11 cellular contexts compared by ENCODE assay signal in genomic region chr12:113271466-113271852, GRCh38. TPM values are rescaled to one million over a fixed set of nuclear protein-coding genes. Genes with fewer than 3 reads are reported as not detected.
A peak's percentile ranks its signal among the peaks of the same experiment; 100 is the strongest.
DNase-seq lines count a peak whose midpoint lies in the region; ATAC-seq and TF ChIP-seq lines count a peak whose summit lies in the region.
"Had no signal": no experiment of that assay in that cellular context is flagged by ENCODE, and none has a peak within 500 bp of the region (broad histone marks: within the 10 kb centered on the region; RNA-seq: fewer than 3 reads in every experiment).

No MANE protein-coding gene starts in this region.

- peaks cover 23% of the 10 kb centered on the region for H3K36me3 Mint-ChIP-seq in nephron progenitor cell (ENCODE audit: low read depth)

- peaks cover 5 to 22% of the 10 kb centered on the region in 2 experiments; a peak in 3 of 4 replicates for H3K4me1 ChIP-seq in SK-N-SH (ENCODE audit: control insufficient read depth in 1 of 2, insufficient read depth in 2 of 2, low read depth in 1 of 2, low read length in 1 of 2)
- H3K4me1 ChIP-seq in transverse colon = peaks cover 0 to 25% (median 0%) of the 10 kb centered on the region in 4 donors

- no peaks in the 10 kb centered on the region for H3K9me3 ChIP-seq in SK-N-SH
- H3K9me3 ChIP-seq in transverse colon = no peaks in the 10 kb centered on the region
- H3K9me3 ChIP-seq: SJSA1 had no signal

- H3K4me3 ChIP-seq in SK-N-SH (ENCODE audit: low read depth in 2 of 2, low read length in 1 of 2) (no peak overlapping the region), dorsolateral prefrontal cortex (peak overlapping the region in 20 of 59 donors; percentile 0 to 33 (median 21)), transverse colon (no peak overlapping the region)
- H3K4me3 ChIP-seq: SJSA1 had no signal

- no peak; the same call in 2 of the 3 replicates for ATAC-seq in SK-N-SH treated with all-trans-retinoic acid at 6 μM for 48 hours

- no peak overlapping the region for H3K4me3 Mint-ChIP-seq in nephron progenitor cell
- H3K4me3 Mint-ChIP-seq: activated naive CD8-positive, alpha-beta T cell treated with anti-CD3 and anti-CD28 coated beads for 36 hours had no signal

- no peaks in the 10 kb centered on the region for H3K9me3 Mint-ChIP-seq in nephron progenitor cell
- H3K9me3 Mint-ChIP-seq: activated naive CD8-positive, alpha-beta T cell treated with anti-CD3 and anti-CD28 coated beads for 36 hours had no signal

- TF ChIP-seq EP300 in SK-N-SH (IDR thresholded peaks at IDR 0.05; ENCODE audit: borderline replicate concordance in 1 of 2, low read depth in 1 of 2, low read length in 1 of 2) (no peak), transverse colon (IDR thresholded peaks at IDR 0.05; ENCODE audit: low read depth) (no peak)

- intact Hi-C loops in dorsolateral prefrontal cortex (cut with DNase I) = loop anchor here in 1 of 2 donors (5.0 kb wide), 1 partner anchor 49 kb away; the partner anchor contains the start of gene TPCN1
- intact Hi-C loops in transverse colon (cut with DNase I; ENCODE audit: low total_unique reads) = no loop called here

- no peak overlapping the region for H2AFZ ChIP-seq in SK-N-SH (ENCODE audit: low read depth)

- H3K27me3 Mint-ChIP-seq in nephron progenitor cell (ENCODE audit: low read depth, poor library complexity) = peaks cover 9% of the 10 kb centered on the region
- H3K27me3 Mint-ChIP-seq: activated naive CD8-positive, alpha-beta T cell treated with anti-CD3 and anti-CD28 coated beads for 36 hours had no signal

- no peaks in the 10 kb centered on the region for H3K79me2 ChIP-seq in SK-N-SH (ENCODE audit: insufficient read depth)

- no peak for TF ChIP-seq RAD21 in SK-N-SH (IDR thresholded peaks at IDR 0.05; ENCODE audit: low read length)

- peaks cover 0 to 3% of the 10 kb centered on the region in 2 experiments for H3K36me3 ChIP-seq in SK-N-SH (replicated peaks in 1 of 2; ENCODE audit: control insufficient read depth in 1 of 2, insufficient read depth in 2 of 2, low read length in 1 of 2)
- H3K36me3 ChIP-seq in transverse colon = peaks cover 0 to 38% (median 7%) of the 10 kb centered on the region in 4 donors

- H3K4me2 ChIP-seq in SK-N-SH = peak overlapping the region; percentile 16; the same call in 1 of the 2 replicates

- POLR2A ChIA-PET in SK-N-SH (lab: Yijun Ruan, JAX) = no interaction called here

- TF ChIP-seq POLR2A in transverse colon (IDR thresholded peaks at IDR 0.05) = no peak

- peaks cover 49% of the 10 kb centered on the region for H3K4me1 Mint-ChIP-seq in nephron progenitor cell

- H3K27me3 ChIP-seq in SK-N-SH (ENCODE audit: insufficient read depth) = no peaks in the 10 kb centered on the region
- no peaks in the 10 kb centered on the region for H3K27me3 ChIP-seq in dorsolateral prefrontal cortex
- no peaks in the 10 kb centered on the region for H3K27me3 ChIP-seq in transverse colon
- H3K27me3 ChIP-seq: SJSA1 had no signal

- 92% methylated on average over 10 of the region's 10 CpGs for WGBS in SK-N-SH (ENCODE audit: low lambda C conversion rate)
- WGBS in transverse colon (ENCODE audit: low coverage in 1 of 2), 2 donors = 72 to 87% methylated on average over 5 to 10 of the region's 10 CpGs

- no peaks in the 10 kb centered on the region for H4K20me1 ChIP-seq in SK-N-SH (ENCODE audit: insufficient read depth)

- TF ChIP-seq CTCF in SK-N-SH (IDR thresholded peaks at IDR 0.05) = no peak
- TF ChIP-seq CTCF in dorsolateral prefrontal cortex (IDR thresholded peaks at IDR 0.05 in 54 of 56, conservative IDR thresholded peaks at IDR 0.05 in 2 of 56; ENCODE audit: low read depth in 1 of 56, partially characterized antibody in 56 of 56) = no peak
- TF ChIP-seq CTCF in nephron progenitor cell (IDR thresholded peaks at IDR 0.05) = no peak
- TF ChIP-seq CTCF in transverse colon (IDR thresholded peaks at IDR 0.05) = no peak

- H3K27ac Mint-ChIP-seq in nephron progenitor cell = peak overlapping the region; percentile 87
- H3K27ac Mint-ChIP-seq: activated naive CD8-positive, alpha-beta T cell treated with anti-CD3 and anti-CD28 coated beads for 36 hours had no signal

- DNase-seq in SK-N-SH = no peak
- DNase-seq in dorsolateral prefrontal cortex = no peak
- no peak for DNase-seq in nephron progenitor cell
- DNase-seq in transverse colon = no peak
- DNase-seq in NCI-H1694 treated with DMSO at 0.1 percent for 48 hours (lab: John Stamatoyannopoulos, UW) = no peak
- no peak for DNase-seq in midbrain (lab: John Stamatoyannopoulos, UW)
- DNase-seq in MV-4-11 (lab: John Stamatoyannopoulos, UW) = no peak
- DNase-seq: activated CD4-positive, CD25-positive, alpha-beta regulatory T cell treated with anti-CD3 and anti-CD28 coated beads, Interleukin-2, amount 50 U/mL, for 72 hours; activated naive CD8-positive, alpha-beta T cell treated with anti-CD3 and anti-CD28 coated beads for 36 hours had no signal

- H3F3A ChIP-seq in SK-N-SH (replicated peaks; ENCODE audit: insufficient read depth) = no peaks in the 10 kb centered on the region

- H3K27ac ChIP-seq in SK-N-SH (ENCODE audit: low read depth in 2 of 2, low read length in 1 of 2) (peak overlapping the region; percentile 30 to 81; a peak in 3 of 4 replicates), dorsolateral prefrontal cortex (peak overlapping the region; percentile 41 to 91 (median 83)), transverse colon (peak overlapping the region; percentile 65 to 82 (median 74))
- H3K27ac ChIP-seq: SJSA1 had no signal

- CTCF ChIA-PET in SK-N-SH (lab: Yijun Ruan, JAX) = interaction anchor here (0.7 kb wide), 1 partner anchor 12 kb away, joined by 3 read pairs; no protein-coding TSS in a partner anchor

- H3K9ac ChIP-seq in SK-N-SH = no peak overlapping the region

- no peaks in the 10 kb centered on the region for H3K9me2 ChIP-seq in SK-N-SH

- in situ Hi-C loops in transverse colon (cut with MboI; ENCODE audit: low pct_ligation_motif_present in 1 of 4, low pct_unique_long_range_greater_than_20kb in 1 of 4, low sequenced_read_pairs in 3 of 4) = no loop called here

TF ChIP-seq in SK-N-SH, 30 proteins besides CTCF, POLR2A, EP300 and RAD21:
- no peak for TF ChIP-seq FOXJ3 (CRISPR knock-in tag; IDR thresholded peaks at IDR 0.05)

TF ChIP-seq in SK-N-SH treated with all-trans-retinoic acid at 6 μM for 48 hours, 23 proteins besides CTCF, POLR2A, EP300 and RAD21 (continues in another document):
- TF ChIP-seq TCF4 (CRISPR knock-in tag; IDR thresholded peaks at IDR 0.05; ENCODE audit: borderline replicate concordance) (no peak), CSRNP3 (CRISPR knock-in tag; IDR thresholded peaks at IDR 0.05) (no peak), BACH2 (CRISPR knock-in tag; IDR thresholded peaks at IDR 0.05; ENCODE audit: borderline replicate concordance) (no peak), POU6F1 (CRISPR knock-in tag; IDR thresholded peaks at IDR 0.05; ENCODE audit: borderline replicate concordance, low read depth) (no peak), TOX (CRISPR knock-in tag; IDR thresholded peaks at IDR 0.05; ENCODE audit: borderline replicate concordance) (no peak), ARNTL (CRISPR knock-in tag; IDR thresholded peaks at IDR 0.05; ENCODE audit: borderline replicate concordance, low read depth) (no peak), ZFP30 (CRISPR knock-in tag; IDR thresholded peaks at IDR 0.05) (no peak), PPARA (CRISPR knock-in tag; IDR thresholded peaks at IDR 0.05; ENCODE audit: borderline replicate concordance) (no peak), OSR1 (CRISPR knock-in tag; IDR thresholded peaks at IDR 0.05) (no peak), SNAI2 (CRISPR knock-in tag; IDR thresholded peaks at IDR 0.05) (no peak), ZNF70 (CRISPR knock-in tag; IDR thresholded peaks at IDR 0.05) (no peak), ZC3H10 (CRISPR knock-in tag; IDR thresholded peaks at IDR 0.05) (no peak), GLIS3 (CRISPR knock-in tag; IDR thresholded peaks at IDR 0.05) (no peak), ZFP3 (CRISPR knock-in tag; IDR thresholded peaks at IDR 0.05) (no peak)

RNA-seq across cellular contexts. Expression of gene TPCN1, which starts 50.2 kb away (rescaled TPM):
- polyA plus RNA-seq in SK-N-SH (2012; rRNA removed) = 10.3 and 15.7 TPM in 2 replicates
- polyA plus RNA-seq in SK-N-SH (2012; cell fraction: cytosol; rRNA removed) = 7.0 and 10.7 TPM in 2 replicates
- polyA plus RNA-seq in SK-N-SH (2012; cell fraction: nucleus; rRNA removed) = 57.8 and 62.3 TPM in 2 replicates
- 100 to 1,000 TPM in 13 of 120 experiments, 10 to 100 TPM in 107; 45.9 to 150 (median 76.0) TPM for total RNA-seq in dorsolateral prefrontal cortex
- 1,000 to 10,000 TPM in 1 of 4 donors, 100 to 1,000 TPM in 1, 10 to 100 TPM in 2; 85.1 to 1,315 (median 121) TPM for total RNA-seq in transverse colon
